Comparison of ENCODE assay signal across 19 cellular contexts in the genomic region with DNA sequence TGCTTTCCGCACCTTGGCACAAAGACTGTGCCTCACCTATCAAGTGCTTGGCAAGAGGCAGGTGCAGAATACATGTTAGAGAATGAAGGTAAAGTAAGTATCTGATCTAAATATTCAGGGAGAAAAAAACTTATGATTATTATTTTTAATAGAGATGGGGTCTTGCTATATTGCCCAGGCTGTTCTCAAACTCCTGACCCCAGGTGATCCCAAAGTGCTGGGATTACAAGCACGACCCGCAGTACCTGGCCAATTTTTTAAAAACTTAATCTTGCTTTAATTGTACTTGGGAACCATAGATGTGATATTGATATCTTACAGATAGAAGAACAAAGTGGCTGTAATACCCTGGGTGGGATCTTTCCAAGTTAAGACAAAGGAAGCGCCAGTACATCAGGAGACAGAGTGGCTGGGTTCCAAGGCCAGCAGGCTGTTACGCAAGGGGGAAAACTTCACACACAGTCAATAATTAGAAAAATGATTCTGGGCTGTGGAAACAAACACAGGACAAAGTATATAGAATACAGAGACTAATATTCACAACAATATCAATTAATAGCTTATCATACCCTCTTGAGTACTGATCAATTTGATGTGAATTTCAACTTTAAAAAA.
"Had no signal": no experiment of that assay in that cellular context is flagged by ENCODE, and none has a peak within 500 bp of the region (broad histone marks: within the 10 kb centered on the region; RNA-seq: fewer than 3 reads in every experiment).

No MANE protein-coding gene starts in this region.

- DNase-seq: activated CD4-positive, alpha-beta memory T cell treated with anti-CD3 and anti-CD28 coated beads, Interleukin-2, amount 10 ng/mL, durations not matched to agents 7 days and 5 days; activated CD4-positive, alpha-beta T cell treated with anti-CD3 and anti-CD28 coated beads for 4 hours; activated naive CD4-positive, alpha-beta T cell treated with anti-CD3 and anti-CD28 coated beads, Interleukin-2, amount 50 U/mL, for 16 hours; activated T-cell treated with anti-CD3 and anti-CD28 coated beads, Interleukin-2, amount 50 U/mL, for 24 hours; caudate nucleus; cortex of kidney; effector CD4-positive, alpha-beta T cell; heart right ventricle; naive B cell; posterior cingulate gyrus; stimulated activated CD4-positive, alpha-beta T cell treated with anti-CD3 and anti-CD28 coated beads, Interleukin-4, amount 100 ng/mL, for 4 hours; stimulated activated CD8-positive, alpha-beta memory T cell treated with anti-CD3 and anti-CD28 coated beads, Interleukin-4, amount 100 ng/mL, for 48 hours; stimulated activated naive CD4-positive, alpha-beta T cell treated with Interleukin-2 at 50 U/mL for 16 hours; substantia nigra had no signal

- H3K27ac Mint-ChIP-seq: activated CD4-positive, alpha-beta memory T cell treated with anti-CD3 and anti-CD28 coated beads, Interleukin-2, amount 10 ng/mL, durations not matched to agents 7 days and 5 days; activated T-cell treated with anti-CD3 and anti-CD28 coated beads, Interleukin-2, amount 50 U/mL, for 24 hours; naive B cell; WTC11 had no signal

- H3K4me2 ChIP-seq: smooth muscle cell had no signal

- H3K9me3 ChIP-seq: gastroesophageal sphincter, heart right ventricle, neutrophil had no signal

- H3K4me3 Mint-ChIP-seq: activated CD4-positive, alpha-beta memory T cell treated with anti-CD3 and anti-CD28 coated beads, Interleukin-2, amount 10 ng/mL, durations not matched to agents 7 days and 5 days; activated T-cell treated with anti-CD3 and anti-CD28 coated beads, Interleukin-2, amount 50 U/mL, for 24 hours; naive B cell; type B pancreatic cell; WTC11 had no signal

- H3K9me3 Mint-ChIP-seq: activated CD4-positive, alpha-beta memory T cell treated with anti-CD3 and anti-CD28 coated beads, Interleukin-2, amount 10 ng/mL, durations not matched to agents 7 days and 5 days; activated T-cell treated with anti-CD3 and anti-CD28 coated beads, Interleukin-2, amount 50 U/mL, for 24 hours; naive B cell; WTC11 had no signal

- H3K36me3 ChIP-seq: gastroesophageal sphincter, heart right ventricle, neutrophil had no signal

- H3K36me3 Mint-ChIP-seq: naive B cell, type B pancreatic cell, WTC11 had no signal

- H3K4me1 ChIP-seq: gastroesophageal sphincter had no signal

- ATAC-seq: gastroesophageal sphincter, heart right ventricle, WTC11 had no signal

- H3K4me1 Mint-ChIP-seq: activated CD4-positive, alpha-beta memory T cell treated with anti-CD3 and anti-CD28 coated beads, Interleukin-2, amount 10 ng/mL, durations not matched to agents 7 days and 5 days; naive B cell had no signal

- H3K4me3 ChIP-seq: gastroesophageal sphincter, heart right ventricle, smooth muscle cell had no signal

- H3K27me3 ChIP-seq: gastroesophageal sphincter, heart right ventricle, neutrophil had no signal

- H3K27me3 Mint-ChIP-seq: activated CD4-positive, alpha-beta memory T cell treated with anti-CD3 and anti-CD28 coated beads, Interleukin-2, amount 10 ng/mL, durations not matched to agents 7 days and 5 days; activated T-cell treated with anti-CD3 and anti-CD28 coated beads, Interleukin-2, amount 50 U/mL, for 24 hours; type B pancreatic cell had no signal

- H3K27ac ChIP-seq: gastroesophageal sphincter, heart right ventricle, neutrophil had no signal
